25 cellular contexts compared by ENCODE assay signal in the genomic region with DNA sequence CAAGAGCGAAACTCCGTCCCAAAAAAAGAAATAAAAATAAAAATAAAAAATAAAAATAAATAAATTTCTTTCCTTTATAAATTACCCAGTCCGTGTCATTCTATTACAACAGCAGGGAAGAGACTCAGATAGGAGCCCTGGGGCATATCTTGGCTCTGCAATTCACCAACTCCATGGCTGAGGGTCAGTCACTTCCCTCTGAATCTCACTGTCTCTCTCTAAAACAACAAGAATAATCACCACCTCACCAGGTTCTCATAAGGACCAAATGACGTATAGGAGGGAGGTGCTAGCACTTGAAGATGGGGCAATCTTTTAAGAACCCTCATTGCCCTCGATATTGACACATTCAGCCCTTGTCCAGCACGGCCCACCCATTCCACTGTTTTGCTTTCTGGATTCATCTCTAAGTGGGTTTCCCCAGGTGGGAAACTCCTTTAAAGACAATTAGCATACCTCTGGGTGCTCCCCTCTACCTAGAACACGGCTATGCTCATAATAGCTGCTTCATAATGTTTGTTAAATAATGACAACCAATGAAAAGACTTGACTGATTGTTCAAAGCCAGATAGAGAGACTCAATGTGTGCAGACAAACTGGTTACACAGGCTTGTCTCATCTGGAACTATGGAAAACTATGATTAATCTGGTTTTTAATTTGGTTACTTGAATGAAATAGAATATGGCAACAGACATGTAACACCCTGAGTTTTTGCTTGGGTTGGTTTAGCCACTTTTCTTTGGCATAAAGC. TPM values are rescaled to one million over a fixed set of nuclear protein-coding genes. Genes with fewer than 3 reads are reported as not detected.
A peak's percentile ranks its signal among the peaks of the same experiment; 100 is the strongest.
DNase-seq lines count a peak whose midpoint lies in the region; ATAC-seq, FAIRE-seq and TF ChIP-seq lines count a peak whose summit lies in the region.
"Had no signal": no experiment of that assay in that cellular context is flagged by ENCODE, and none has a peak within 500 bp of the region (broad histone marks: within the 10 kb centered on the region; RNA-seq: fewer than 3 reads in every experiment).

No MANE protein-coding gene starts in this region.

- POLR2A ChIA-PET in K562 (lab: Yijun Ruan, JAX) = no interaction called here

- H3K4me3 ChIP-seq in BE2C (ENCODE audit: low read depth, low read length) (no peak overlapping the region), K562 (no peak overlapping the region), lung (no peak overlapping the region), GM23338 (no peak overlapping the region)
- H3K4me3 ChIP-seq: BLaER1, SJSA1 had no signal

- BruUV-seq in Calu3 (replicated peaks; lab: Mats Ljungman, UMichigan) (no TSS peak), K562 (replicated peaks; lab: Mats Ljungman, UMichigan) (no TSS peak)

- 0 out of 2 replicates have a peak, but pooled peaks cover 8% of the 10 kb centered on the region for H3K9me2 ChIP-seq in GM23338 (ENCODE audit: insufficient read depth)

- H3K79me2 ChIP-seq in K562 (ENCODE audit: control insufficient read depth, insufficient read depth, low read length) (no peaks in the 10 kb centered on the region), GM23338 (replicated peaks; ENCODE audit: insufficient read depth) (no peaks in the 10 kb centered on the region)

- CTCF ChIA-PET in Calu3 (lab: Charles Lee) = no interaction called here
- CTCF ChIA-PET in K562 (lab: Yijun Ruan, JAX; ENCODE audit: low intra/inter-chr PET ratio) = no interaction called here

- H3K4me1 ChIP-seq in BE2C (peaks cover 11% of the 10 kb centered on the region), K562 (replicated peaks in 1 of 2; ENCODE audit: control insufficient read depth in 2 of 2, insufficient read depth in 2 of 2, low read length in 2 of 2) (no peaks in the 10 kb centered on the region), lung (ENCODE audit: control insufficient read depth in 2 of 2, insufficient read depth in 2 of 2, low read length in 2 of 2) (no peaks in the 10 kb centered on the region), GM23338 (ENCODE audit: insufficient read depth) (peaks cover 15% of the 10 kb centered on the region)
- H3K4me1 ChIP-seq: BLaER1, SJSA1 had no signal

- peaks cover 12% of the 10 kb centered on the region; the same call in 1 of the 2 replicates for H3K9me3 ChIP-seq in BE2C
- H3K9me3 ChIP-seq in K562 (replicated peaks; ENCODE audit: control insufficient read depth, insufficient read depth, low read depth, low read length) = no peaks in the 10 kb centered on the region
- no peaks in the 10 kb centered on the region for H3K9me3 ChIP-seq in lung (ENCODE audit: control insufficient read depth in 2 of 2, insufficient read depth in 1 of 2, low read length in 1 of 2)
- H3K9me3 ChIP-seq: BLaER1, SJSA1 had no signal

- no peaks in the 10 kb centered on the region; the same call in 1 of the 2 replicates for H4K20me1 ChIP-seq in K562 (replicated peaks; ENCODE audit: control insufficient read depth, insufficient read depth, low read length)
- H4K20me1 ChIP-seq in GM23338 (replicated peaks; ENCODE audit: insufficient read depth) = no peaks in the 10 kb centered on the region
- H4K20me1 ChIP-seq: BLaER1 had no signal

- H3K27ac Mint-ChIP-seq in Calu3 (ENCODE audit: unreplicated experiment) (peak overlapping the region; percentile 67), GM23338 (no peak overlapping the region)
- H3K27ac Mint-ChIP-seq: CD4-positive, alpha-beta T cell had no signal

- H3K4me1 Mint-ChIP-seq in Calu3 (ENCODE audit: low read depth, unreplicated experiment) = peaks cover 11% of the 10 kb centered on the region
- H3K4me1 Mint-ChIP-seq in GM23338 = peaks cover 52% of the 10 kb centered on the region

- TF ChIP-seq POLR2A in K562 (conservative IDR thresholded peaks at IDR 0.05) = no peak

- no peak for TF ChIP-seq EP300 in K562 (IDR thresholded peaks at IDR 0.05; ENCODE audit: low read length)

- in situ Hi-C loops in K562 (cut with MboI) = no loop called here

- H3K4me2 ChIP-seq in K562 (ENCODE audit: insufficient read depth, low read length) = no peak overlapping the region
- H3K4me2 ChIP-seq in GM23338 = no peak overlapping the region
- H3K4me2 ChIP-seq: BLaER1 had no signal

- no peak for TF ChIP-seq RAD21 in K562 (CRISPR knock-in tag; conservative IDR thresholded peaks at IDR 0.05 in 1 of 2, IDR thresholded peaks at IDR 0.05 in 1 of 2)

- intact Hi-C loops in Calu3 (cut with micrococcal nuclease; ENCODE audit: unreplicated experiment) = no loop called here
- intact Hi-C loops in K562 (cut with micrococcal nuclease) = no loop called here

- ATAC-seq in K562 (no peak), lung (ENCODE audit: insufficient read depth, low FRiP score) (peak; percentile 32), GM23338 (no peak), GM19395 (IDR thresholded peaks at IDR 0.05; ENCODE audit: unreplicated experiment) (no peak)
- ATAC-seq: Panc1 had no signal

- WGBS in K562 (ENCODE audit: insufficient coverage, low coverage, missing lambda C conversion rate) = 0% methylated on average over 7 of the region's 7 CpGs
- 83 to 90% methylated on average over 7 of the region's 7 CpGs for WGBS in lung, 2 donors

- H3K27ac ChIP-seq in K562 (ENCODE audit: extremely low read depth, low read depth, low read length) (no peak overlapping the region), lung (ENCODE audit: low read depth in 1 of 2, low read length in 1 of 2) (no peak overlapping the region), GM23338 (ENCODE audit: low read depth) (no peak overlapping the region)
- H3K27ac ChIP-seq: BLaER1, SJSA1 had no signal

- H2AFZ ChIP-seq in K562 (ENCODE audit: low read depth, low read length) (no peak overlapping the region), GM23338 (no peak overlapping the region)

- H3K9ac ChIP-seq in K562 (ENCODE audit: insufficient read depth in 1 of 2, low read depth in 2 of 2, low read length in 2 of 2) = no peak overlapping the region
- H3K9ac ChIP-seq: BLaER1 had no signal

- no peaks in the 10 kb centered on the region for H3K9me3 Mint-ChIP-seq in Calu3 (ENCODE audit: low read depth, unreplicated experiment)
- H3K9me3 Mint-ChIP-seq in GM23338 = no peaks in the 10 kb centered on the region
- H3K9me3 Mint-ChIP-seq: CD4-positive, alpha-beta T cell had no signal

- peaks cover 4% of the 10 kb centered on the region for H3K36me3 Mint-ChIP-seq in Calu3 (ENCODE audit: insufficient read depth, unreplicated experiment)
- H3K36me3 Mint-ChIP-seq in GM23338 (ENCODE audit: low read depth) = no peaks in the 10 kb centered on the region

- peaks cover 8% of the 10 kb centered on the region for H3F3A ChIP-seq in GM23338 (replicated peaks; ENCODE audit: low read depth)

- H3K36me3 ChIP-seq in BE2C (no peaks in the 10 kb centered on the region), K562 (ENCODE audit: control insufficient read depth, insufficient read depth, low read length) (no peaks in the 10 kb centered on the region), lung (ENCODE audit: control insufficient read depth in 2 of 2, insufficient read depth in 2 of 2, low read length in 2 of 2) (no peaks in the 10 kb centered on the region), GM23338 (ENCODE audit: insufficient read depth) (no peaks in the 10 kb centered on the region)
- H3K36me3 ChIP-seq: BLaER1, SJSA1 had no signal

- H3K27me3 ChIP-seq in BE2C (no peaks in the 10 kb centered on the region), K562 (ENCODE audit: control insufficient read depth in 2 of 2, insufficient read depth in 2 of 2, low read length in 2 of 2) (peaks cover 9 to 11% of the 10 kb centered on the region in 2 experiments; a peak in 3 of 5 replicates), lung (ENCODE audit: control insufficient read depth, insufficient read depth) (no peaks in the 10 kb centered on the region), GM23338 (ENCODE audit: insufficient read depth) (no peaks in the 10 kb centered on the region)
- H3K27me3 ChIP-seq: BLaER1, SJSA1 had no signal

- H3K27me3 Mint-ChIP-seq in Calu3 (ENCODE audit: unreplicated experiment) = no peaks in the 10 kb centered on the region
- peaks cover 9% of the 10 kb centered on the region for H3K27me3 Mint-ChIP-seq in GM23338 (ENCODE audit: insufficient read depth, low read depth, poor library complexity)
- H3K27me3 Mint-ChIP-seq: CD4-positive, alpha-beta T cell had no signal

- H3K9me1 ChIP-seq in K562 (ENCODE audit: control insufficient read depth, insufficient read depth, low read length) = no peaks in the 10 kb centered on the region

- TF ChIP-seq CTCF in BE2C (IDR thresholded peaks at IDR 0.05; ENCODE audit: low read depth, low read length) (no peak), Calu3 (IDR thresholded peaks at IDR 0.05; ENCODE audit: unreplicated experiment) (no peak), K562 (IDR thresholded peaks at IDR 0.05 in 2 of 3, conservative IDR thresholded peaks at IDR 0.05 in 1 of 3; ENCODE audit: insufficient read depth in 2 of 3, low read depth in 1 of 3, low read length in 3 of 3) (no peak), lung (IDR thresholded peaks at IDR 0.05; ENCODE audit: control extremely low read depth, extremely low read depth) (no peak), GM23338 (conservative IDR thresholded peaks at IDR 0.05; ENCODE audit: low read depth in 2 of 2) (no peak)

- DNase-seq in BE2C = peak; percentile 95
- no peak for DNase-seq in Calu3
- DNase-seq in K562 (ENCODE audit: extremely low read depth in 1 of 4, low spot score in 3 of 4) = no peak
- DNase-seq in lung (ENCODE audit: low spot score) = no peak
- no peak for DNase-seq in NCI-H1092 (lab: John Stamatoyannopoulos, UW)
- no peak for DNase-seq in GM23338 (ENCODE audit: low spot score)
- no peak for DNase-seq in DMS114 treated with DMSO at 0.1 percent for 48 hours (lab: John Stamatoyannopoulos, UW; ENCODE audit: unreplicated experiment)
- DNase-seq: CD4-positive, alpha-beta T cell; COR-L47; DMS 273 treated with DMSO at 0.1 percent for 48 hours; IMR-90; Karpas-422; NCI-H1694 treated with DMSO at 0.1 percent for 48 hours; NCI-H2081 treated with DMSO at 0.1 percent for 48 hours; NCI-H446 treated with DMSO at 0.1 percent for 48 hours; NCI-H82 had no signal

- no peak overlapping the region for H3K4me3 Mint-ChIP-seq in Calu3 (ENCODE audit: low read depth, unreplicated experiment)
- no peak overlapping the region for H3K4me3 Mint-ChIP-seq in GM23338
- H3K4me3 Mint-ChIP-seq: CD4-positive, alpha-beta T cell had no signal

- no peak for FAIRE-seq in K562 (lab: Jason Lieb, UNC)
- FAIRE-seq: G401.6, GM12892, GM18507, H54 had no signal

RNA-seq across cellular contexts. Expression of gene MYCN, which starts 15.1 kb away (rescaled TPM):
- polyA plus RNA-seq in BE2C (2012; ENCODE audit: insufficient read depth, insufficient read length, low read depth) = 1,296 TPM
- total RNA-seq in Calu3 (2022) (5.5 and 8.7 TPM in 2 replicates), K562 (2014; rRNA removed) (not detected in 2 replicates), K562 (2014; rRNA removed; fragmentation: Illumina TruSeq; extraction: Trizol) (not detected in 2 replicates), K562 (2015; rRNA removed; fragmentation: Illumina TruSeq; extraction: Trizol) (not detected in 2 replicates), K562 (2021) (not detected in 2 replicates), lung (1 to 10 TPM in 1 of 2 donors, under 1 TPM in 1; 0.49 to 5.2 TPM)
- total RNA-seq in K562 (2011; cell fraction: chromatin; rRNA removed; ENCODE audit: low replicate concordance) = not detected in 2 replicates
- not detected in 2 replicates for total RNA-seq in K562 (2011; cell fraction: nucleolus; rRNA removed)
- not detected in 2 replicates for total RNA-seq in K562 (2011; cell fraction: nucleoplasm; rRNA removed)
- polyA plus RNA-seq in K562 (2011; rRNA removed) (not detected in 2 replicates), K562 (2014; fragmentation: Illumina TruSeq; extraction: Trizol) (not detected in 2 replicates), K562 (2014; fragmentation: Nextera tagmentation; extraction: Ambion mirVana) (not detected), K562 (2014; rRNA removed) (not detected in 2 replicates), lung (under 1 TPM; 0.16 to 0.23 TPM), GM23338 (2016; fragmentation: Nextera tagmentation; extraction: Ambion mirVana) (50.8 and 60.8 TPM in 2 replicates)
- not detected in 2 replicates for polyA plus RNA-seq in K562 (2011; cell fraction: cytosol; rRNA removed)
- polyA plus RNA-seq in K562 (2011; cell fraction: nucleus; rRNA removed) = not detected in 2 replicates
- not detected in 2 replicates for polyA plus RNA-seq in K562 (2012)
- polyA minus RNA-seq in K562 (2011; rRNA and poly(A)+ RNA removed) = not detected in 2 replicates
- polyA minus RNA-seq in K562 (2011; cell fraction: cytosol; rRNA and poly(A)+ RNA removed) = not detected in 2 replicates
- polyA minus RNA-seq in K562 (2011; cell fraction: nucleus; rRNA and poly(A)+ RNA removed) = not detected in 2 replicates
- total RNA-seq in GM23338 (2014; rRNA removed; shearing (Covaris generic)) = 145 and 161 TPM in 2 replicates
- total RNA-seq: IMR-90, MCF 10A had no signal
- polyA plus RNA-seq: IMR-90 had no signal

Comparison
In these comparisons a context has a peak if more than half of its experiments do, and no peak if none do; other contexts are left out.
1. RNA of gene MYCN, which starts 15.1 kb away (total RNA-seq): 145 to 161 TPM in GM23338; 5.5 to 8.7 TPM in Calu3, 0.49 to 5.2 TPM in lung and not detected in K562; every median in the first group is over 10 times any median in the second.